ENCODE assay signal across 8 cellular contexts in the genomic region with DNA sequence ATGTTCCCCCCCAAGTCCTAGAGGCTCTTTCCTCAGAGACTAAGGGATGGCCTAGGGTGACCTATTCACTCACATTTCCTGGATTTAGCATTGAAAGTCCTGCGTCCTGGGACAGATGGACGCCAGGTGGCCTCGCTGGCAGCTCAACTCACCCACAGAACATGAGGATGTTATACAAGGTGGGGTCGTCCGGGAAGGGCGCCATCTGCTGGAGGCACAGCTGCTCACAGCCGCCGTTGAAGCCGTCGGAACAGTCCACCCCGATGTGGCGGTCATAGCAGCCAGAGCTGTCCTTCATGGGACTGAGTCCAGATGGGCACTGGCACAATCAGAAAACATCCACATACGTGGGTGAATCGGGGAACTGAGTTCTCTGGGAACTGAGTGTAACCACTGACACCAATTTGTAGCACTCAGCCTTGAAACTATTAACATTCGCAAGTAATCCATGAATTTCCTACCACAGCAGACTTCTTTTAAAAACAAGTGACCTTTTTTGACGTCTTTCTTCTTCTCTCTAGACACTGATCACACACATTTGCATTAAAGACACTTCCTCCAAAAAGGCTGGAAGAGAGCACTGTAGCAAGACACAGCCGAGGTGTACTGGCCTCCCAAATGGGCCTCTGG.
DNase-seq lines count a peak whose midpoint lies in the region; ATAC-seq lines count a peak whose summit lies in the region.

No MANE protein-coding gene starts in this region.

- DNase-seq in activated CD4-positive, alpha-beta T cell treated with anti-CD3 and anti-CD28 coated beads for 48 hours = peak; percentile 53
- DNase-seq in activated CD4-positive, alpha-beta T cell treated with anti-CD3 and anti-CD28 coated beads for 4 hours = no peak
- DNase-seq in HCEC 1CT (peak; percentile 17), NCI-H69 (lab: John Stamatoyannopoulos, UW) (peak; percentile 2), dermis blood vessel endothelial cell (peak; percentile 26), myocyte (ENCODE audit: low read depth) (peak; percentile 11), cerebellar nuclear complex (lab: John Stamatoyannopoulos, UW) (no peak)

- no peak for ATAC-seq in GM21737 (IDR thresholded peaks at IDR 0.05; ENCODE audit: unreplicated experiment)

Comparison
In these comparisons a context has a peak if more than half of its experiments do, and no peak if none do; other contexts are left out.
1. DNase-seq: peak in activated CD4-positive, alpha-beta T cell treated with anti-CD3 and anti-CD28 coated beads for 48 hours (single experiment), HCEC 1CT (single experiment), NCI-H69 (single experiment), dermis blood vessel endothelial cell (single experiment) and myocyte (single experiment); none in activated CD4-positive, alpha-beta T cell treated with anti-CD3 and anti-CD28 coated beads for 4 hours (0 of 2) and cerebellar nuclear complex (0 of 2).